ENCODE assay signal across 18 cellular contexts in the genomic region with DNA sequence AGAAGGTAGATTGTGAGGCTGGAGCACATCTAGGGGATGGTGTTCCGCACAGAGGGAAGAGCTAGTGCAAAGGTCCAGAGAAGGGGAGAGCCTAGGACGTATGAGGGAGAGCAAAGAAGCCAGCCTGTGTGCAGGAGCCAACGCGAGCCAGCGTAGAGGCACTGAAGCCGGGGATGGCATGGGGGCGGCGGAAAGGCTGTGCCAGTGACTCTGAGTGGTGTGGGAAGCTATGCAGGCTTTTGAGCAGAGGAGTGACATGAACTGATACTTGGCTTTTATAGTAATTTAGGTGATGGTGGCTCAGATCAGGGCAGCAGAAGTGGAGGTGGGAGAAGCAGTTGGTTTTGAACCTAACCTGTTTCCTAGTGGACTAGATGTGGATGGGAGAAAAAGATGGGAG.
DNase-seq lines count a peak whose midpoint lies in the region; ATAC-seq, FAIRE-seq and TF ChIP-seq lines count a peak whose summit lies in the region.
"Had no signal": no experiment of that assay in that cellular context is flagged by ENCODE, and none has a peak within 500 bp of the region (broad histone marks: within the 10 kb centered on the region; RNA-seq: fewer than 3 reads in every experiment).

No MANE protein-coding gene starts in this region.

- no peak for FAIRE-seq in GM12891 (lab: Jason Lieb, UNC)
- FAIRE-seq: A204.1, endothelial cell of umbilical vein, GM18507 had no signal

- H3K4me1 Mint-ChIP-seq in T-helper 2 cell treated with Interferon-gamma antibody and Interleukin-4, amounts not matched to agents 5 μg/mL and 100 μg/mL, for 36 hours (ENCODE audit: low read depth) = peaks cover 82% of the 10 kb centered on the region
- H3K4me1 Mint-ChIP-seq in effector memory CD8-positive, alpha-beta T cell (ENCODE audit: low read depth in 2 of 2) = peaks cover 53 to 73% of the 10 kb centered on the region in 2 donors

- peaks cover 27% of the 10 kb centered on the region for H3K36me3 Mint-ChIP-seq in T-helper 2 cell treated with Interferon-gamma antibody and Interleukin-4, amounts not matched to agents 5 μg/mL and 100 μg/mL, for 36 hours (ENCODE audit: low read depth)
- no peaks in the 10 kb centered on the region for H3K36me3 Mint-ChIP-seq in effector memory CD8-positive, alpha-beta T cell (ENCODE audit: insufficient read depth)
- H3K36me3 Mint-ChIP-seq: WTC11 had no signal

- DNase-seq in activated CD4-positive, alpha-beta T cell treated with anti-CD3 and anti-CD28 coated beads for 48 hours = peak; percentile 61
- no peak for DNase-seq in activated CD4-positive, alpha-beta T cell treated with anti-CD3 and anti-CD28 coated beads for 1 hour
- DNase-seq in T-helper 2 cell treated with Interferon-gamma antibody and Interleukin-4, amounts not matched to agents 5 μg/mL and 100 μg/mL, for 36 hours (ENCODE audit: low spot score) = peak; percentile 36
- DNase-seq in effector memory CD8-positive, alpha-beta T cell = no peak
- DNase-seq in stimulated activated CD4-positive, alpha-beta T cell treated with anti-CD3 and anti-CD28 coated beads, Interleukin-4, amount 100 ng/mL, for 24 hours = peak; percentile 34
- no peak for DNase-seq in foreskin melanocyte
- DNase-seq in EL = no peak
- DNase-seq in GM12891 (ENCODE audit: insufficient read length, low spot score) = no peak
- DNase-seq: DMS79; left ventricle myocardium inferior; NCI-H187 treated with DMSO at 0.1 percent for 48 hours; NCI-H446 treated with DMSO at 0.1 percent for 48 hours; stimulated activated naive CD4-positive, alpha-beta T cell had no signal

- no peak overlapping the region for H3K4me3 Mint-ChIP-seq in T-helper 2 cell treated with Interferon-gamma antibody and Interleukin-4, amounts not matched to agents 5 μg/mL and 100 μg/mL, for 36 hours
- H3K4me3 Mint-ChIP-seq in effector memory CD8-positive, alpha-beta T cell = peak overlapping the region in 1 of 2 donors; percentile 63
- H3K4me3 Mint-ChIP-seq: WTC11 had no signal

- TF ChIP-seq POLR2A in GM12891 (IDR thresholded peaks at IDR 0.05; ENCODE audit: low read depth, low read length) = no peak

- H3K27ac Mint-ChIP-seq in T-helper 2 cell treated with Interferon-gamma antibody and Interleukin-4, amounts not matched to agents 5 μg/mL and 100 μg/mL, for 36 hours = peak overlapping the region; percentile 81
- H3K27ac Mint-ChIP-seq in effector memory CD8-positive, alpha-beta T cell = peak overlapping the region; percentile 85 to 96

- peaks cover 7% of the 10 kb centered on the region for H3K9me3 Mint-ChIP-seq in T-helper 2 cell treated with Interferon-gamma antibody and Interleukin-4, amounts not matched to agents 5 μg/mL and 100 μg/mL, for 36 hours
- H3K9me3 Mint-ChIP-seq in effector memory CD8-positive, alpha-beta T cell = no peaks in the 10 kb centered on the region
- H3K9me3 Mint-ChIP-seq: WTC11 had no signal

- ATAC-seq in effector memory CD8-positive, alpha-beta T cell (replicated peaks) = no peak
- ATAC-seq: Right ventricle myocardium inferior, WTC11 had no signal

- no peaks in the 10 kb centered on the region for H3K27me3 Mint-ChIP-seq in T-helper 2 cell treated with Interferon-gamma antibody and Interleukin-4, amounts not matched to agents 5 μg/mL and 100 μg/mL, for 36 hours (ENCODE audit: low read depth)
- H3K27me3 Mint-ChIP-seq in effector memory CD8-positive, alpha-beta T cell = no peaks in the 10 kb centered on the region

TF ChIP-seq in GM12891, 5 proteins besides CTCF, POLR2A, EP300 and RAD21:
- TF ChIP-seq POLR2AphosphoS5 (IDR thresholded peaks at IDR 0.05; ENCODE audit: low read depth, low read length) (no peak), PAX5 (IDR thresholded peaks at IDR 0.05; ENCODE audit: insufficient read depth, low read length, severe bottlenecking) (no peak), SPI1 (IDR thresholded peaks at IDR 0.05; ENCODE audit: low read depth, low read length) (no peak), POU2F2 (IDR thresholded peaks at IDR 0.05; ENCODE audit: low read depth, low read length) (no peak), TAF1 (IDR thresholded peaks at IDR 0.05; ENCODE audit: low read depth, low read length) (no peak)
TF ChIP-seq in GM12891: peak in this region for 0.

Comparison
In these comparisons a context has a peak if more than half of its experiments do, and no peak if none do; other contexts are left out.
1. DNase-seq: peak in activated CD4-positive, alpha-beta T cell treated with anti-CD3 and anti-CD28 coated beads for 48 hours (single experiment), T-helper 2 cell treated with Interferon-gamma antibody and Interleukin-4, amounts not matched to agents 5 μg/mL and 100 μg/mL, for 36 hours (single experiment) and stimulated activated CD4-positive, alpha-beta T cell treated with anti-CD3 and anti-CD28 coated beads, Interleukin-4, amount 100 ng/mL, for 24 hours (single experiment); none in activated CD4-positive, alpha-beta T cell treated with anti-CD3 and anti-CD28 coated beads for 1 hour (single experiment), effector memory CD8-positive, alpha-beta T cell (0 of 3), foreskin melanocyte (single experiment), EL (single experiment) and GM12891 (single experiment).